In genomic region chr2:224709276-224709675, GRCh38 we compare ENCODE assay signal across 32 cellular contexts. TPM values are rescaled to one million over a fixed set of nuclear protein-coding genes. Genes with fewer than 3 reads are reported as not detected.
"Had no signal": no experiment of that assay in that cellular context is flagged by ENCODE, and none has a peak within 500 bp of the region (broad histone marks: within the 10 kb centered on the region; RNA-seq: fewer than 3 reads in every experiment).

No MANE protein-coding gene starts in this region.

- H3K27me3 Mint-ChIP-seq: dendritic cell treated with granulocyte-macrophage colony-stimulating factor and Interleukin-4, amounts not matched to agents 40 ng/mL and 50 ng/mL, for 4 days had no signal

- H3K4me3 Mint-ChIP-seq: dendritic cell treated with granulocyte-macrophage colony-stimulating factor and Interleukin-4, amounts not matched to agents 40 ng/mL and 50 ng/mL, for 4 days; effector memory CD8-positive, alpha-beta T cell; endodermal cell; mesothelial cell of epicardium; naive thymus-derived CD4-positive, alpha-beta T cell had no signal

- H3K36me3 Mint-ChIP-seq: mesothelial cell of epicardium had no signal

- DNase-seq: colonic mucosa; cortex of kidney; effector CD8-positive, alpha-beta T cell; effector memory CD8-positive, alpha-beta T cell; endodermal cell; erythroblast; esophagus squamous epithelium; foreskin fibroblast; foreskin melanocyte; gastrocnemius medialis; glutamatergic neuron; head of caudate nucleus; heart right ventricle; hippocampal formation; left cardiac atrium; left lung; left ventricle myocardium superior; lower lobe of right lung; mesenchymal stem cell; naive thymus-derived CD4-positive, alpha-beta T cell had no signal

- ATAC-seq: effector memory CD8-positive, alpha-beta T cell; esophagus mucosa; gastrocnemius medialis; left cardiac atrium; left lung; left ventricle myocardium superior; lower lobe of right lung; naive thymus-derived CD4-positive, alpha-beta T cell had no signal

- H3K27ac Mint-ChIP-seq: dendritic cell treated with granulocyte-macrophage colony-stimulating factor and Interleukin-4, amounts not matched to agents 40 ng/mL and 50 ng/mL, for 4 days; effector memory CD8-positive, alpha-beta T cell; endodermal cell; mesothelial cell of epicardium; naive thymus-derived CD4-positive, alpha-beta T cell had no signal

- H3K4me1 Mint-ChIP-seq: endodermal cell; mesothelial cell of epicardium; naive thymus-derived CD4-positive, alpha-beta T cell had no signal

- H3K4me3 ChIP-seq: colonic mucosa, esophagus squamous epithelium, gastrocnemius medialis, heart right ventricle, left lung, lower lobe of right lung had no signal

- H3K9me3 ChIP-seq: colonic mucosa, esophagus squamous epithelium, gastrocnemius medialis, left lung, lower lobe of right lung had no signal

RNA-seq across cellular contexts. Expression of gene CCDC195, which starts 6.9 kb away (rescaled TPM):
- total RNA-seq: colonic mucosa; dermis microvascular lymphatic vessel endothelial cell; endodermal cell; esophagus mucosa; esophagus squamous epithelium; gastrocnemius medialis; glomerular endothelial cell; heart right ventricle; kidney epithelial cell; left cardiac atrium; left lung; left ventricle myocardium superior; lower leg skin; lower lobe of right lung; lung microvascular endothelial cell; mesenteric fat pad; mesothelial cell of epicardium; mononuclear cell; mucosa of gallbladder; naive thymus-derived CD4-positive, alpha-beta T cell had no signal
- polyA plus RNA-seq: heart right ventricle; keratinocyte; naive thymus-derived CD4-positive, alpha-beta T cell had no signal
